34 cellular contexts compared by ENCODE assay signal in the genomic region with DNA sequence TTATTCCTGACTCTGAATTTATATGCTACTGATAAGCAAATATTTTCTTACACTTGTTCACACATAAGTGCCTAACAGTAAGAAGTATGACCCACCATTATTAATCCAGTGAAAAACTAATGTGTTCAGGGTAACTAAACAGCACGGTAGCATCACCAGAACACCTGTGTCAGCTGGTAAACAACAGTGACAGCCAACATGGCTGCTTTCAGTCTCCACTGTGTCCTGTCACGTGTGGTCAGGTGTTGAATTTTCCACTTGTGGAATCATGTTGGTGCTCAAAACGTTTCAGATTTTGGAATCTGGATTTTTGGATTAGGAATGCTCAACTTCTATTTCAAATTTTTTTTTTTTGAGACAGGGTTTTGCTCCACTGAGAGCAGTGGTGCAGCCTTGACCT.
"Had no signal": no experiment of that assay in that cellular context is flagged by ENCODE, and none has a peak within 500 bp of the region (broad histone marks: within the 10 kb centered on the region; RNA-seq: fewer than 3 reads in every experiment).

No MANE protein-coding gene starts in this region.

- H3K4me3 Mint-ChIP-seq: activated B cell treated with CpG ODN at 0.5 μM for 24 hours; activated CD4-positive, alpha-beta memory T cell treated with anti-CD3 and anti-CD28 coated beads for 36 hours; activated naive CD4-positive, alpha-beta T cell treated with anti-CD3 and anti-CD28 coated beads for 36 hours; activated T-cell treated with anti-CD3 and anti-CD28 coated beads, Interleukin-2, amount 50 U/mL, for 4 hours; activated T-helper 1 cell treated with anti-CD3 and anti-CD28 coated beads, Interleukin-12 subunit alpha, Interleukin-12 subunit beta, Interleukin-2, Interleukin-4 antibody, amounts not matched to agents 30 ng/mL and 10 ng/mL and 1 ng/mL, durations not matched to agents 14 hours and 24 hours and 36 hours had no signal

- H3K9me3 Mint-ChIP-seq: activated B cell treated with CpG ODN at 0.5 μM for 24 hours; activated CD4-positive, alpha-beta memory T cell treated with anti-CD3 and anti-CD28 coated beads for 36 hours; activated naive CD4-positive, alpha-beta T cell treated with anti-CD3 and anti-CD28 coated beads for 36 hours; activated naive CD4-positive, alpha-beta T cell treated with anti-CD3 and anti-CD28 coated beads, Interleukin-2, amount 50 U/mL, for 72 hours; activated T-cell treated with anti-CD3 and anti-CD28 coated beads, Interleukin-2, amount 50 U/mL, for 4 hours; activated T-helper 1 cell treated with anti-CD3 and anti-CD28 coated beads, Interleukin-12 subunit alpha, Interleukin-12 subunit beta, Interleukin-2, Interleukin-4 antibody, amounts not matched to agents 30 ng/mL and 10 ng/mL and 1 ng/mL, durations not matched to agents 14 hours and 24 hours and 36 hours had no signal

- H3K36me3 Mint-ChIP-seq: activated naive CD4-positive, alpha-beta T cell treated with anti-CD3 and anti-CD28 coated beads, Interleukin-2, amount 50 U/mL, for 72 hours had no signal

- DNase-seq: activated B cell treated with CpG ODN at 0.5 μM for 24 hours; activated CD4-positive, alpha-beta memory T cell treated with anti-CD3 and anti-CD28 coated beads for 36 hours; activated CD4-positive, alpha-beta T cell treated with anti-CD3 and anti-CD28 coated beads for 4 hours; activated CD4-positive, alpha-beta T cell treated with anti-CD3 and anti-CD28 coated beads, Interleukin-2, amount 50 U/mL, for 1 hour; activated CD4-positive, CD25-positive, alpha-beta regulatory T cell treated with anti-CD3 and anti-CD28 coated beads, Interleukin-2, amount 50 U/mL, for 72 hours; activated CD8-positive, alpha-beta memory T cell treated with anti-CD3 and anti-CD28 coated beads, Interleukin-2, amount 50 U/mL, for 4 hours; activated gamma-delta T cell treated with Interleukin-2 at 50 U/mL for 16 hours; activated naive CD4-positive, alpha-beta T cell treated with anti-CD3 and anti-CD28 coated beads for 36 hours; activated T-cell treated with anti-CD3 and anti-CD28 coated beads for 4 hours; activated T-cell treated with anti-CD3 and anti-CD28 coated beads, Interleukin-2, amount 50 U/mL, for 4 hours; body of pancreas; Kasumi-1; KG1; MG63; NCI-H1048; NCI-H1105 treated with DMSO at 0.1 percent for 48 hours; NCI-H1436; NCI-H1694; NCI-H1930; NCI-H2081 treated with DMSO at 0.1 percent for 48 hours; NCI-H345; NCI-H526; OCI-M1; Right ventricle myocardium superior; SW 1271; T-helper 1 cell; T-helper 2 cell; T-helper 9 cell had no signal

- H3K27ac ChIP-seq: adrenal gland, body of pancreas, breast epithelium, VCaP had no signal

- ATAC-seq: activated naive CD4-positive, alpha-beta T cell treated with anti-CD3 and anti-CD28 coated beads, Interleukin-2, amount 50 U/mL, for 72 hours; activated T-cell treated with anti-CD3 and anti-CD28 coated beads, Interleukin-2, amount 50 U/mL, for 4 hours; body of pancreas had no signal

- H3K27ac Mint-ChIP-seq: activated B cell treated with CpG ODN at 0.5 μM for 24 hours; activated CD4-positive, alpha-beta memory T cell treated with anti-CD3 and anti-CD28 coated beads for 36 hours; activated naive CD4-positive, alpha-beta T cell treated with anti-CD3 and anti-CD28 coated beads for 36 hours; activated naive CD4-positive, alpha-beta T cell treated with anti-CD3 and anti-CD28 coated beads, Interleukin-2, amount 50 U/mL, for 72 hours; activated T-helper 1 cell treated with anti-CD3 and anti-CD28 coated beads, Interleukin-12 subunit alpha, Interleukin-12 subunit beta, Interleukin-2, Interleukin-4 antibody, amounts not matched to agents 30 ng/mL and 10 ng/mL and 1 ng/mL, durations not matched to agents 14 hours and 24 hours and 36 hours had no signal

- H3K9me3 ChIP-seq: adrenal gland, body of pancreas, breast epithelium, MG63 had no signal

- H3K4me1 Mint-ChIP-seq: activated B cell treated with CpG ODN at 0.5 μM for 24 hours had no signal

- H3K4me1 ChIP-seq: body of pancreas, breast epithelium had no signal

- H3K36me3 ChIP-seq: adrenal gland, breast epithelium, MG63 had no signal

- FAIRE-seq: astrocyte had no signal

- H3K4me3 ChIP-seq: adrenal gland, body of pancreas, breast epithelium, MG63 had no signal
